Comparison of ENCODE assay signal across 2 cellular contexts in the genomic region with DNA sequence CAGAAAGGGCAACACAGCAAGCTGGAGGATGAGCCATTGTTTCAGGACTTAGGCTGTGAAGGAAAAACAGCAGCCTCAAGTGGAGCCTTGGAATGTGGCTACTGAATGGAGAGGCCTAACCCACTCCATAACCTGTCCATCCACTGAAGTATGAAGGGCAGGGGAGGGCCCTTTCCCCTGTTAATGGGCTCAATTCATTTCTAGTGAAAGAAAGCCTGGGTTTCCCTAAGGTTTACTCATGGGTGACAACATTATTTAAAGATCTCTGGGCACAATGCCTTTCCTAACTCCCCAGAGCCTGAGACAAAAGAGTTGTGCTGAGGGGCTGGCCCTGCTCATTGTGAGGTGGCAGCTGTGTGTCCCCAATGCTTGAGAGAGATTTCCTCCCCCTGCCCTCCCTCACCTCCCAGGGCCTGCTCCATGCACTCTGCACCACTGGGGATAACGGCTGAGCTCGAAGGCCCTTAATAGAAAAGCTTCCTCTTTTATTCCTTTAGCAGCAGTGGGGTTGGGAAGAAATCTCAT.
TF ChIP-seq lines count a peak whose summit lies in the region.

No MANE protein-coding gene starts in this region.

TF ChIP-seq in H1, 55 proteins besides CTCF, POLR2A, EP300 and RAD21:
- TF ChIP-seq TAF1 (IDR thresholded peaks at IDR 0.05; ENCODE audit: low read depth, low read length) = 0 out of 2 replicates have a peak, but pooled peaks have one; percentile 19
- TF ChIP-seq KDM4A (IDR thresholded peaks at IDR 0.05; ENCODE audit: low read depth, low read length, severe bottlenecking) = no peak
- TF ChIP-seq ASH2L (IDR thresholded peaks at IDR 0.05; ENCODE audit: low read length) = peak; percentile 44
- TF ChIP-seq RNF2 (IDR thresholded peaks at IDR 0.05; ENCODE audit: borderline replicate concordance, low read depth, low read length, missing control alignments, poor library complexity, severe bottlenecking) = no peak
- peak; percentile 81 for TF ChIP-seq TEAD4 (IDR thresholded peaks at IDR 0.05; ENCODE audit: low read depth, low read length)
- TF ChIP-seq RBBP5 (IDR thresholded peaks at IDR 0.05; ENCODE audit: borderline replicate concordance, low read depth, low read length) = peak; percentile 60; the same call in 1 of the 2 replicates
- TF ChIP-seq, protein P1, sequence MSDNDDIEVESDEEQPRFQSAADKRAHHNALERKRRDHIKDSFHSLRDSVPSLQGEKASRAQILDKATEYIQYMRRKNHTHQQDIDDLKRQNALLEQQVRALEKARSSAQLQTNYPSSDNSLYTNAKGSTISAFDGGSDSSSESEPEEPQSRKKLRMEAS (IDR thresholded peaks at IDR 0.05) = peak; percentile 54

TF ChIP-seq in HepG2, 621 proteins besides CTCF, POLR2A, EP300 and RAD21:
- TF ChIP-seq MYNN (CRISPR knock-in tag; IDR thresholded peaks at IDR 0.05; ENCODE audit: low read depth) = no peak
- TF ChIP-seq, protein P2, sequence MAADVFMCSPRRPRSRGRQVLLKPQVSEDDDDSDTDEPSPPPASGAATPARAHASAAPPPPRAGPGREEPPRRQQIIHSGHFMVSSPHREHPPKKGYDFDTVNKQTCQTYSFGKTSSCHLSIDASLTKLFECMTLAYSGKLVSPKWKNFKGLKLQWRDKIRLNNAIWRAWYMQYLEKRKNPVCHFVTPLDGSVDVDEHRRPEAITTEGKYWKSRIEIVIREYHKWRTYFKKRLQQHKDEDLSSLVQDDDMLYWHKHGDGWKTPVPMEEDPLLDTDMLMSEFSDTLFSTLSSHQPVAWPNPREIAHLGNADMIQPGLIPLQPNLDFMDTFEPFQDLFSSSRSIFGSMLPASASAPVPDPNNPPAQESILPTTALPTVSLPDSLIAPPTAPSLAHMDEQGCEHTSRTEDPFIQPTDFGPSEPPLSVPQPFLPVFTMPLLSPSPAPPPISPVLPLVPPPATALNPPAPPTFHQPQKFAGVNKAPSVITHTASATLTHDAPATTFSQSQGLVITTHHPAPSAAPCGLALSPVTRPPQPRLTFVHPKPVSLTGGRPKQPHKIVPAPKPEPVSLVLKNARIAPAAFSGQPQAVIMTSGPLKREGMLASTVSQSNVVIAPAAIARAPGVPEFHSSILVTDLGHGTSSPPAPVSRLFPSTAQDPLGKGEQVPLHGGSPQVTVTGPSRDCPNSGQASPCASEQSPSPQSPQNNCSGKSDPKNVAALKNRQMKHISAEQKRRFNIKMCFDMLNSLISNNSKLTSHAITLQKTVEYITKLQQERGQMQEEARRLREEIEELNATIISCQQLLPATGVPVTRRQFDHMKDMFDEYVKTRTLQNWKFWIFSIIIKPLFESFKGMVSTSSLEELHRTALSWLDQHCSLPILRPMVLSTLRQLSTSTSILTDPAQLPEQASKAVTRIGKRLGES (CRISPR knock-in tag; IDR thresholded peaks at IDR 0.05; ENCODE audit: borderline replicate concordance) = no peak
- TF ChIP-seq, protein P3, sequence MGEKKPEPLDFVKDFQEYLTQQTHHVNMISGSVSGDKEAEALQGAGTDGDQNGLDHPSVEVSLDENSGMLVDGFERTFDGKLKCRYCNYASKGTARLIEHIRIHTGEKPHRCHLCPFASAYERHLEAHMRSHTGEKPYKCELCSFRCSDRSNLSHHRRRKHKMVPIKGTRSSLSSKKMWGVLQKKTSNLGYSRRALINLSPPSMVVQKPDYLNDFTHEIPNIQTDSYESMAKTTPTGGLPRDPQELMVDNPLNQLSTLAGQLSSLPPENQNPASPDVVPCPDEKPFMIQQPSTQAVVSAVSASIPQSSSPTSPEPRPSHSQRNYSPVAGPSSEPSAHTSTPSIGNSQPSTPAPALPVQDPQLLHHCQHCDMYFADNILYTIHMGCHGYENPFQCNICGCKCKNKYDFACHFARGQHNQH (CRISPR knock-in tag; IDR thresholded peaks at IDR 0.05) = no peak
- no peak for TF ChIP-seq RELA (CRISPR knock-in tag; IDR thresholded peaks at IDR 0.05)
- TF ChIP-seq ZNF607 (CRISPR knock-in tag; IDR thresholded peaks at IDR 0.05; ENCODE audit: borderline replicate concordance) = no peak
- no peak for TF ChIP-seq CENPT (CRISPR knock-in tag; IDR thresholded peaks at IDR 0.05; ENCODE audit: low read depth)
- no peak for TF ChIP-seq ZNF891 (CRISPR knock-in tag; IDR thresholded peaks at IDR 0.05)
- no peak for TF ChIP-seq ZNF34 (CRISPR knock-in tag; IDR thresholded peaks at IDR 0.05; ENCODE audit: borderline replicate concordance)
- no peak for TF ChIP-seq HNRNPH1 (optimal IDR thresholded peaks at IDR 0.05; ENCODE audit: low read depth, low read length)
- no peak for TF ChIP-seq HOXA5 (CRISPR knock-in tag; IDR thresholded peaks at IDR 0.05)
- TF ChIP-seq SUZ12 (IDR thresholded peaks at IDR 0.05; ENCODE audit: low read depth, low read length) = no peak
- TF ChIP-seq RCOR2 (CRISPR knock-in tag; IDR thresholded peaks at IDR 0.05) = no peak
- TF ChIP-seq GATAD1 (CRISPR knock-in tag; IDR thresholded peaks at IDR 0.05) = no peak
TF ChIP-seq in HepG2: peak in this region for 0.
